14 cellular contexts compared by ENCODE assay signal in the genomic region with DNA sequence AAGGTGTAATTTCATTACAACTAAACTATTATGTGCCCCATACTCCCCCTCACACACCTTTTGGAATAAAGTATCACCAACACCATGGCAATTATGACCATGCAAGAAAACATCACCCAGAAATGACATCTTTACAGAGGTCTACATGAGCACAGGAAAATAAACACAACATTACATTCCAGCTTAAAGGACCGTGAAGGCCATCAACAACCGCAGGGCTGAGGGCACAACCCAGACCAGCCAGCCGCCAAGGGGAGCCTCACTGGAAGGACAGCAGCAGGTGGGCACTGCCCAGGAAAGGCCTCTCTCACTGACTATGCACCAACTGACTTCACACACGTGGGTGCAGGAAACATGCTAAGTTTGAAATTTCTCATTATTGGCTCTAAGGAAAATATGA. TPM values are rescaled to one million over a fixed set of nuclear protein-coding genes. Genes with fewer than 3 reads are reported as not detected.
A peak's percentile ranks its signal among the peaks of the same experiment; 100 is the strongest.
DNase-seq lines count a peak whose midpoint lies in the region; ATAC-seq and TF ChIP-seq lines count a peak whose summit lies in the region.
"Had no signal": no experiment of that assay in that cellular context is flagged by ENCODE, and none has a peak within 500 bp of the region (broad histone marks: within the 10 kb centered on the region; RNA-seq: fewer than 3 reads in every experiment).

No MANE protein-coding gene starts in this region.

- intact Hi-C loops in psoas muscle (cut with DNase I) (no loop called here), spleen (cut with DNase I; ENCODE audit: low total_unique reads) (no loop called here)

- ATAC-seq in T-helper 17 cell (no peak), psoas muscle (peak; percentile 76 to 90 (median 84))
- ATAC-seq: A549, Panc1 had no signal

- DNase-seq in Caki2 (ENCODE audit: low read depth) (peak; percentile 56), T-helper 17 cell (no peak), glutamatergic neuron (no peak), psoas muscle (peak in 1 of 2 donors; percentile 63), NCI-H1436 (lab: John Stamatoyannopoulos, UW) (no peak), ACHN (no peak), spleen (no peak)
- DNase-seq: C1 segment of cervical spinal cord, KBM-7, NCI-H1436 treated with DMSO at 0.1 percent for 48 hours, NCI-H2029 treated with DMSO at 0.1 percent for 48 hours, NCI-H524 had no signal

- TF ChIP-seq CTCF in glutamatergic neuron (IDR thresholded peaks at IDR 0.05; ENCODE audit: partially characterized antibody, unreplicated experiment) (no peak), psoas muscle (IDR thresholded peaks at IDR 0.05) (no peak), spleen (IDR thresholded peaks at IDR 0.05 in 8 of 11, conservative IDR thresholded peaks at IDR 0.05 in 3 of 11) (no peak)

- TF ChIP-seq POLR2A in spleen (IDR thresholded peaks at IDR 0.05) = no peak

- peaks cover 19% of the 10 kb centered on the region for H3K36me3 Mint-ChIP-seq in T-helper 17 cell (ENCODE audit: low read depth)
- peaks cover 7% of the 10 kb centered on the region for H3K36me3 Mint-ChIP-seq in glutamatergic neuron (ENCODE audit: unreplicated experiment)

- no peaks in the 10 kb centered on the region for H3K9me3 Mint-ChIP-seq in glutamatergic neuron (ENCODE audit: unreplicated experiment)

- H3K4me3 ChIP-seq in psoas muscle = no peak overlapping the region
- H3K4me3 ChIP-seq in spleen = no peak overlapping the region
- H3K4me3 ChIP-seq: A549 had no signal

- H3K4me1 Mint-ChIP-seq in T-helper 17 cell = peaks cover 25% of the 10 kb centered on the region
- no peaks in the 10 kb centered on the region for H3K4me1 Mint-ChIP-seq in glutamatergic neuron (ENCODE audit: low read depth, unreplicated experiment)

- H3K9me3 ChIP-seq in T-helper 17 cell (ENCODE audit: control insufficient read depth, low read length, poor library complexity, severe bottlenecking) = no peaks in the 10 kb centered on the region
- H3K9me3 ChIP-seq in psoas muscle = no peaks in the 10 kb centered on the region
- no peaks in the 10 kb centered on the region for H3K9me3 ChIP-seq in spleen
- H3K9me3 ChIP-seq: A549 had no signal

- H3K4me1 ChIP-seq in psoas muscle (peaks cover 7% of the 10 kb centered on the region), spleen (no peaks in the 10 kb centered on the region)
- H3K4me1 ChIP-seq: A549 had no signal

- peak overlapping the region; percentile 38 for H3K27ac ChIP-seq in psoas muscle
- H3K27ac ChIP-seq in spleen = no peak overlapping the region
- H3K27ac ChIP-seq: A549 had no signal

- no peak overlapping the region for H3K4me3 Mint-ChIP-seq in T-helper 17 cell
- no peak overlapping the region for H3K4me3 Mint-ChIP-seq in glutamatergic neuron (ENCODE audit: unreplicated experiment)

- peak overlapping the region; percentile 21 for H3K27ac Mint-ChIP-seq in T-helper 17 cell
- H3K27ac Mint-ChIP-seq in glutamatergic neuron (ENCODE audit: unreplicated experiment) = peak overlapping the region; percentile 15

- no peaks in the 10 kb centered on the region for H3K27me3 ChIP-seq in psoas muscle (ENCODE audit: insufficient read depth in 3 of 3, low read length in 2 of 3)
- H3K27me3 ChIP-seq in spleen (replicated peaks in 1 of 7) = no peaks in the 10 kb centered on the region

- peaks cover 16 to 100% of the 10 kb centered on the region in 2 donors for H3K36me3 ChIP-seq in psoas muscle (ENCODE audit: insufficient read depth in 1 of 2, low read depth in 1 of 2)
- H3K36me3 ChIP-seq in spleen = peaks cover 3 to 100% (median 96%) of the 10 kb centered on the region in 6 donors

- in situ Hi-C loops in Caki2 (cut with HindIII; ENCODE audit: low pct_unique_long_range_greater_than_20kb, low sequenced_read_pairs) (no loop called here), ACHN (cut with HindIII; ENCODE audit: low pct_ligation_motif_present, low pct_unique_long_range_greater_than_20kb, low sequenced_read_pairs) (no loop called here)

- WGBS in psoas muscle, 3 donors = 35 to 45% (median 44%) methylated on average over 4 of the region's 4 CpGs
- WGBS in spleen, 5 donors = 88 to 93% (median 90%) methylated on average over 4 of the region's 4 CpGs

- no peaks in the 10 kb centered on the region for H3K27me3 Mint-ChIP-seq in T-helper 17 cell
- no peaks in the 10 kb centered on the region for H3K27me3 Mint-ChIP-seq in glutamatergic neuron (ENCODE audit: unreplicated experiment)

RNA-seq across cellular contexts. Expression of gene NSUN2, which starts 17.4 kb away (rescaled TPM):
- 38.3 and 40.5 TPM in 2 replicates for total RNA-seq in Caki2 (2014; rRNA removed; shearing (Covaris generic); ENCODE audit: low replicate concordance)
- total RNA-seq in T-helper 17 cell = 10 to 100 TPM; 49.1 to 60.1 TPM
- total RNA-seq in glutamatergic neuron (ENCODE audit: unreplicated experiment) = 60.3 TPM
- 10 to 100 TPM; 30.6 to 53.9 (median 50.6) TPM for total RNA-seq in psoas muscle
- polyA plus RNA-seq in psoas muscle = 10 to 100 TPM; 36.4 to 80.9 (median 56.2) TPM
- 10 to 100 TPM; 53.1 to 77.8 (median 57.6) TPM for total RNA-seq in spleen
- polyA plus RNA-seq in spleen = 10 to 100 TPM; 42.4 to 63.3 (median 49.8) TPM

RNA-seq across cellular contexts. Expression of gene SRD5A1, which starts 17.8 kb away (rescaled TPM):
- total RNA-seq in Caki2 (2014; rRNA removed; shearing (Covaris generic); ENCODE audit: low replicate concordance) = 54.2 and 69.0 TPM in 2 replicates
- total RNA-seq in T-helper 17 cell (1 to 10 TPM; 3.7 to 4.4 TPM), glutamatergic neuron (ENCODE audit: unreplicated experiment) (47.2 TPM), psoas muscle (1 to 10 TPM; 1.1 to 2.4 (median 1.5) TPM), spleen (1 to 10 TPM; 4.6 to 9.3 (median 7.1) TPM)
- polyA plus RNA-seq in psoas muscle (1 to 10 TPM; 1.4 to 2.4 (median 2.1) TPM), spleen (1 to 10 TPM; 2.5 to 5.1 (median 4.4) TPM)
